Comparison of ENCODE assay signal across 16 cellular contexts in the genomic region with DNA sequence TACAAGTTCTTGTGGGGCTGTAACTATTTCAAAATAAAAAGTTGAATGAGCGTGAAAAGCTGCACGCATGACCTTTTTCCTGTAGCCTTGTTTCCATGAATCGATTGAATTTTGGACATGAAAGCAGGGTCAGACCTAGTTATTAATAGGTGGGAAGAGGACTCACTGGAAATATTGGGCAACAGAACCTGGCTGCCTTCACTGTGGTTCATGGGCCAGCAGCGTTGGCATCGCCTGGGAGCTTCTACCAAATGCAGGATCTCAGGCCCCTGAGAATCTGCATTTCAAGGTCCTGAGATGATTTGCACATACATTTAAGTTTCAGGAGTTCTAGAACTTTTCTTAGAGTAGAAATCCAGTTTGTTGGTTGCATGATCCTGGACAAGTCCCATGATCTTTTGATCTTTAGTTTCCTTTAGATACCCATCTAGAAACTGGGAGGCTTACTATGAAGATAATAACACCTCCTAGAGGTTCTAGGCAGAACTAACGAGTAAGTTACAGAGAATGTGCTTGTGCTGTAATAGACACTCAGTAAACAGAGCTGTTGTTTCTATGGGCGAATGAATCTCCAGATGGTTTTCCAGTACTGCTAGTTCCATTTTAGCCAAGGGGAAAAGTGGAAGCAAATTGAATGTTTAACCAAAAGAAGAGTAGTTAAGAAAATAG. TPM values are rescaled to one million over a fixed set of nuclear protein-coding genes. Genes with fewer than 3 reads are reported as not detected.
DNase-seq lines count a peak whose midpoint lies in the region; ATAC-seq and TF ChIP-seq lines count a peak whose summit lies in the region.
"Had no signal": no experiment of that assay in that cellular context is flagged by ENCODE, and none has a peak within 500 bp of the region (broad histone marks: within the 10 kb centered on the region; RNA-seq: fewer than 3 reads in every experiment).

No MANE protein-coding gene starts in this region.

- ATAC-seq in GM19395 (IDR thresholded peaks at IDR 0.05; ENCODE audit: unreplicated experiment), result no peak
- ATAC-seq in HG03159 (IDR thresholded peaks at IDR 0.05; ENCODE audit: unreplicated experiment), result no peak

- no peak overlapping the region for H2BK5ac ChIP-seq in H9 (ENCODE audit: insufficient read length, low read length)

- H4K5ac ChIP-seq in H9 (ENCODE audit: insufficient read length, low read depth, low read length), result no peak overlapping the region

- H2BK20ac ChIP-seq in H9 (ENCODE audit: low read depth, low read length, poor library complexity, severe bottlenecking), result no peak overlapping the region

- H3K4me2 ChIP-seq in H9 (ENCODE audit: insufficient read depth, insufficient read length, low read length) (no peak overlapping the region), SU-DHL-6 (ENCODE audit: low read depth, low read length, poor library complexity, severe bottlenecking) (no peak overlapping the region)

- H3K27me3 ChIP-seq in H9 (ENCODE audit: insufficient read depth, low read length) (no peaks in the 10 kb centered on the region), SU-DHL-6 (ENCODE audit: low read length) (no peaks in the 10 kb centered on the region), neutrophil (no peaks in the 10 kb centered on the region)
- H3K27me3 ChIP-seq: spleen had no signal

- peaks cover 8% of the 10 kb centered on the region for H3K27me3 Mint-ChIP-seq in H9 (ENCODE audit: low read depth)
- H3K27me3 Mint-ChIP-seq: activated CD4-positive, alpha-beta T cell treated with anti-CD3 and anti-CD28 coated beads, Interleukin-2, amount 10 ng/mL, durations not matched to agents 24 days and 14 days; type B pancreatic cell had no signal

- no peak overlapping the region for H2AK5ac ChIP-seq in H9 (ENCODE audit: insufficient read length, low read length)

- H2BK15ac ChIP-seq in H9 (ENCODE audit: low read depth, low read length), result no peak overlapping the region

- no peak overlapping the region for H3K4ac ChIP-seq in H9 (ENCODE audit: low read depth, low read length)

- H3K23me2 ChIP-seq in H9 (ENCODE audit: insufficient read length, low read depth, low read length, poor library complexity, severe bottlenecking), result no peaks in the 10 kb centered on the region

- H3K79me1 ChIP-seq in H9 (ENCODE audit: insufficient read depth, low read depth, low read length, poor library complexity, severe bottlenecking), result no peaks in the 10 kb centered on the region

- TF ChIP-seq CTCF in H9 (conservative IDR thresholded peaks at IDR 0.05), result peak; percentile 37; the same call in 2 of the 3 replicates
- peak; percentile 22 for TF ChIP-seq CTCF in SU-DHL-6 (IDR thresholded peaks at IDR 0.05; ENCODE audit: insufficient read depth, low read length, poor library complexity, severe bottlenecking)
- TF ChIP-seq CTCF in neutrophil (IDR thresholded peaks at IDR 0.05), result no peak

- H3K4me3 ChIP-seq in SU-DHL-6 (ENCODE audit: insufficient read depth, low read length, poor library complexity, severe bottlenecking) (no peak overlapping the region), neutrophil (ENCODE audit: low read depth in 1 of 2, low read length in 1 of 2) (no peak overlapping the region)
- H3K4me3 ChIP-seq: lung, spleen had no signal

- H3K23ac ChIP-seq in H9 (ENCODE audit: insufficient read length, low read depth, low read length), result no peak overlapping the region

- H3K4me1 ChIP-seq in H9 (ENCODE audit: insufficient read depth, low read length), result peaks cover 3% of the 10 kb centered on the region; the same call in 1 of the 2 replicates
- H3K4me1 ChIP-seq in neutrophil (ENCODE audit: control insufficient read depth in 1 of 2, insufficient read depth in 1 of 2, low read depth in 1 of 2, low read length in 1 of 2), result peaks cover 31 to 65% of the 10 kb centered on the region in 2 experiments

- H3K4me1 Mint-ChIP-seq in H9, result peaks cover 3 to 10% of the 10 kb centered on the region in 2 experiments; a peak in 3 of 4 replicates

- H3K9ac ChIP-seq in H9 (ENCODE audit: extremely low read depth, insufficient read length, low read length) (no peak overlapping the region), SU-DHL-6 (ENCODE audit: low read length) (no peak overlapping the region)

- no peak overlapping the region for H3T11ph ChIP-seq in H9 (ENCODE audit: low read length)

- H3K9me3 ChIP-seq in H9 (ENCODE audit: control insufficient read depth, low read depth, low read length) (no peaks in the 10 kb centered on the region), SU-DHL-6 (ENCODE audit: insufficient read depth, low read length) (no peaks in the 10 kb centered on the region), neutrophil (no peaks in the 10 kb centered on the region)
- H3K9me3 ChIP-seq: spleen had no signal

- H4K91ac ChIP-seq in H9 (ENCODE audit: insufficient read length, low read depth, low read length), result no peak overlapping the region

- H3K9me3 Mint-ChIP-seq in H9, result no peaks in the 10 kb centered on the region; a peak in 1 of 5 replicates
- H3K9me3 Mint-ChIP-seq: activated CD4-positive, alpha-beta T cell treated with anti-CD3 and anti-CD28 coated beads, Interleukin-2, amount 10 ng/mL, durations not matched to agents 24 days and 14 days; type B pancreatic cell had no signal

- no peak overlapping the region for H3K27ac Mint-ChIP-seq in H9
- H3K27ac Mint-ChIP-seq: type B pancreatic cell had no signal

- H3K9me2 ChIP-seq in SU-DHL-6 (replicated peaks; ENCODE audit: insufficient read depth, low read length), result no peaks in the 10 kb centered on the region

- no peaks in the 10 kb centered on the region for H3K79me2 ChIP-seq in H9 (ENCODE audit: insufficient read depth, low read length)
- H3K79me2 ChIP-seq in SU-DHL-6 (ENCODE audit: insufficient read depth, low read length), result peaks cover 82% of the 10 kb centered on the region

- H3K36me3 Mint-ChIP-seq in H9 (ENCODE audit: insufficient read depth in 1 of 3, low read depth in 3 of 3), result no peaks in the 10 kb centered on the region
- H3K36me3 Mint-ChIP-seq: type B pancreatic cell had no signal

- no peak overlapping the region for H2BK120ac ChIP-seq in H9 (ENCODE audit: low read depth, low read length, poor library complexity, severe bottlenecking)

- H3K14ac ChIP-seq in H9 (ENCODE audit: insufficient read depth, low read length), result no peak overlapping the region

- H3K56ac ChIP-seq in H9 (ENCODE audit: insufficient read length, low read depth, low read length), result no peak overlapping the region

- H2AFZ ChIP-seq in H9 (ENCODE audit: low read length), result no peak overlapping the region
- H2AFZ ChIP-seq in SU-DHL-6 (ENCODE audit: low read depth, low read length, severe bottlenecking), result no peak overlapping the region

- no peak overlapping the region for H4K8ac ChIP-seq in H9 (replicated peaks; ENCODE audit: insufficient read length, low read depth, low read length)

- no peak overlapping the region for H2BK12ac ChIP-seq in H9 (ENCODE audit: insufficient read length, low read depth, low read length)

- H3K4me3 Mint-ChIP-seq in H9, result no peak overlapping the region
- H3K4me3 Mint-ChIP-seq: activated CD4-positive, alpha-beta T cell treated with anti-CD3 and anti-CD28 coated beads, Interleukin-2, amount 10 ng/mL, durations not matched to agents 24 days and 14 days; type B pancreatic cell had no signal

- H3K27ac ChIP-seq in H9 (ENCODE audit: insufficient read length, low read depth, low read length), result no peak overlapping the region
- H3K27ac ChIP-seq in SU-DHL-6 (ENCODE audit: low read depth, low read length), result no peak overlapping the region
- peak overlapping the region; percentile 57 for H3K27ac ChIP-seq in neutrophil

- H3K36me3 ChIP-seq in SU-DHL-6 (ENCODE audit: low read length) (no peaks in the 10 kb centered on the region), neutrophil (no peaks in the 10 kb centered on the region)
- H3K36me3 ChIP-seq: spleen had no signal

- no peak overlapping the region for H3K18ac ChIP-seq in H9 (ENCODE audit: insufficient read length, low read depth, low read length)

- DNase-seq in NCI-H748 (lab: John Stamatoyannopoulos, UW; ENCODE audit: unreplicated experiment), result peak; percentile 38
- no peak for DNase-seq in NCI-H748 treated with DMSO at 0.1 percent for 48 hours (lab: John Stamatoyannopoulos, UW)
- DNase-seq in H9, result no peak
- no peak for DNase-seq in NCI-H2227 treated with DMSO at 0.1 percent for 48 hours (lab: John Stamatoyannopoulos, UW)
- DNase-seq: activated CD4-positive, alpha-beta T cell treated with anti-CD3 and anti-CD28 coated beads, Interleukin-2, amount 10 ng/mL, durations not matched to agents 24 days and 14 days; activated naive CD4-positive, alpha-beta T cell treated with Interleukin-2 at 50 U/mL for 16 hours; hypothalamus; NCI-H1105; NCI-H524; spleen had no signal

- no CpG with 5 or more reads among the region's 7 CpGs for WGBS in H9 (ENCODE audit: extremely low coverage, insufficient read length, low lambda C conversion rate)

- no peaks in the 10 kb centered on the region for H4K20me1 ChIP-seq in H9 (ENCODE audit: control insufficient read depth, insufficient read depth, insufficient read length)
- peaks cover 5% of the 10 kb centered on the region; the same call in 1 of the 2 replicates for H4K20me1 ChIP-seq in SU-DHL-6 (ENCODE audit: low read depth, low read length)

- H3F3A ChIP-seq in SU-DHL-6 (ENCODE audit: insufficient read depth), result peaks cover 25% of the 10 kb centered on the region

RNA-seq across cellular contexts. Expression of a gene that starts 12.4 kb away (rescaled TPM):
- 6.9 and 7.1 TPM in 2 replicates for total RNA-seq in H9 (2021)
